Comparison of ENCODE assay signal across 24 cellular contexts in genomic region chr11:10392680-10393079, GRCh38.
DNase-seq lines count a peak whose midpoint lies in the region; ATAC-seq and TF ChIP-seq lines count a peak whose summit lies in the region.
"Had no signal": no experiment of that assay in that cellular context is flagged by ENCODE, and none has a peak within 500 bp of the region (broad histone marks: within the 10 kb centered on the region; RNA-seq: fewer than 3 reads in every experiment).

No MANE protein-coding gene starts in this region.

- no peak overlapping the region for H3K23ac ChIP-seq in H9 (ENCODE audit: insufficient read length, low read depth, low read length)

- no peaks in the 10 kb centered on the region for H3K79me2 ChIP-seq in H9 (ENCODE audit: insufficient read depth, low read length)

- no peak overlapping the region for H3K4me2 ChIP-seq in H9 (ENCODE audit: insufficient read depth, insufficient read length, low read length)
- H3K4me2 ChIP-seq: KMS-11 had no signal

- H2BK15ac ChIP-seq in H9 (ENCODE audit: low read depth, low read length) = no peak overlapping the region

- H3K56ac ChIP-seq in H9 (ENCODE audit: insufficient read length, low read depth, low read length) = no peak overlapping the region

- no peak overlapping the region for H3T11ph ChIP-seq in H9 (ENCODE audit: low read length)

- peaks cover 7 to 10% of the 10 kb centered on the region in 2 experiments; a peak in 4 of 5 replicates for H3K9me3 Mint-ChIP-seq in H9
- H3K9me3 Mint-ChIP-seq in CD4-positive, alpha-beta memory T cell = peaks cover 0 to 3% (median 0%) of the 10 kb centered on the region in 8 donors
- H3K9me3 Mint-ChIP-seq: activated naive CD8-positive, alpha-beta T cell treated with anti-CD3 and anti-CD28 coated beads, Interleukin-2, amount 50 U/mL, for 24 hours; activated T-helper 17 cell treated with anti-CD3 and anti-CD28 coated beads, Interleukin-2, amount 50 U/mL, for 72 hours; CD8-positive, alpha-beta memory T cell; central memory CD8-positive, alpha-beta T cell had no signal

- H2BK120ac ChIP-seq in H9 (ENCODE audit: low read depth, low read length, poor library complexity, severe bottlenecking) = no peak overlapping the region

- no CpG with 5 or more reads among the region's 6 CpGs for WGBS in H9 (ENCODE audit: extremely low coverage, insufficient read length, low lambda C conversion rate)

- H2BK20ac ChIP-seq in H9 (ENCODE audit: low read depth, low read length, poor library complexity, severe bottlenecking) = no peak overlapping the region

- H3K36me3 ChIP-seq in CD4-positive, alpha-beta memory T cell (ENCODE audit: insufficient read depth, low read length) = no peaks in the 10 kb centered on the region
- H3K36me3 ChIP-seq: heart left ventricle, lower lobe of right lung had no signal

- peaks cover 0 to 10% (median 8%) of the 10 kb centered on the region in 3 experiments for H3K36me3 Mint-ChIP-seq in H9 (ENCODE audit: insufficient read depth in 1 of 3, low read depth in 3 of 3)
- no peaks in the 10 kb centered on the region for H3K36me3 Mint-ChIP-seq in CD4-positive, alpha-beta memory T cell
- H3K36me3 Mint-ChIP-seq: CD8-positive, alpha-beta memory T cell had no signal

- H3K4me1 ChIP-seq in H9 (ENCODE audit: insufficient read depth, low read length) = no peaks in the 10 kb centered on the region
- no peaks in the 10 kb centered on the region for H3K4me1 ChIP-seq in CD4-positive, alpha-beta memory T cell (ENCODE audit: insufficient read depth, low read length)

- H3K27ac Mint-ChIP-seq in H9 = no peak overlapping the region
- no peak overlapping the region for H3K27ac Mint-ChIP-seq in CD4-positive, alpha-beta memory T cell
- H3K27ac Mint-ChIP-seq: activated naive CD8-positive, alpha-beta T cell treated with anti-CD3 and anti-CD28 coated beads, Interleukin-2, amount 50 U/mL, for 24 hours; activated T-helper 17 cell treated with anti-CD3 and anti-CD28 coated beads, Interleukin-2, amount 50 U/mL, for 72 hours; CD8-positive, alpha-beta memory T cell had no signal

- H2AK5ac ChIP-seq in H9 (ENCODE audit: insufficient read length, low read length) = no peak overlapping the region

- no peak overlapping the region for H2BK12ac ChIP-seq in H9 (ENCODE audit: insufficient read length, low read depth, low read length)

- H3K14ac ChIP-seq in H9 (ENCODE audit: insufficient read depth, low read length) = no peak overlapping the region

- POLR2A ChIA-PET in AG04450 (lab: Yijun Ruan, JAX) = interaction anchor here (0.7 kb wide), 1 partner anchor 26 kb away, joined by 3 read pairs; no protein-coding TSS in a partner anchor
- POLR2A ChIA-PET in CD4-positive, alpha-beta memory T cell (lab: Charles Lee; ENCODE audit: partially characterized antibody) = no interaction called here

- H3K23me2 ChIP-seq in H9 (ENCODE audit: insufficient read length, low read depth, low read length, poor library complexity, severe bottlenecking) = no peaks in the 10 kb centered on the region

- CTCF ChIA-PET in AG04450 (lab: Charles Lee) = interaction anchor here (1.0 to 1.7 kb wide), 3 partner anchors 14 to 344 kb away, joined by 3 to 8 read pairs (median 3); no protein-coding TSS in a partner anchor
- CTCF ChIA-PET in CD4-positive, alpha-beta memory T cell (lab: Charles Lee; ENCODE audit: partially characterized antibody) = interaction anchor here (1.6 kb wide), 1 partner anchor 13 kb away, joined by 4 read pairs; no protein-coding TSS in a partner anchor

- peaks cover 18 to 28% of the 10 kb centered on the region in 2 experiments for H3K4me1 Mint-ChIP-seq in H9
- no peaks in the 10 kb centered on the region for H3K4me1 Mint-ChIP-seq in CD4-positive, alpha-beta memory T cell
- H3K4me1 Mint-ChIP-seq: activated naive CD8-positive, alpha-beta T cell treated with anti-CD3 and anti-CD28 coated beads, Interleukin-2, amount 50 U/mL, for 24 hours; activated T-helper 17 cell treated with anti-CD3 and anti-CD28 coated beads, Interleukin-2, amount 50 U/mL, for 72 hours; CD8-positive, alpha-beta memory T cell; central memory CD8-positive, alpha-beta T cell had no signal

- no peaks in the 10 kb centered on the region for H3K79me1 ChIP-seq in H9 (ENCODE audit: insufficient read depth, low read depth, low read length, poor library complexity, severe bottlenecking)

- H3K9me3 ChIP-seq in AG04450 (ENCODE audit: control insufficient read depth, insufficient read depth, low read length) (no peaks in the 10 kb centered on the region), H9 (ENCODE audit: control insufficient read depth, low read depth, low read length) (no peaks in the 10 kb centered on the region)
- H3K9me3 ChIP-seq in CD4-positive, alpha-beta memory T cell (ENCODE audit: control insufficient read depth in 1 of 2, low read length in 2 of 2) = no peaks in the 10 kb centered on the region
- H3K9me3 ChIP-seq: heart left ventricle, lower lobe of right lung had no signal

- H3K27me3 ChIP-seq in AG04450 (ENCODE audit: control insufficient read depth, insufficient read depth, low read length) (no peaks in the 10 kb centered on the region), H9 (ENCODE audit: insufficient read depth, low read length) (no peaks in the 10 kb centered on the region)
- no peaks in the 10 kb centered on the region for H3K27me3 ChIP-seq in CD4-positive, alpha-beta memory T cell (ENCODE audit: insufficient read depth, low read length)
- H3K27me3 ChIP-seq: heart left ventricle had no signal

- TF ChIP-seq CTCF in AG04450 (IDR thresholded peaks at IDR 0.05; ENCODE audit: low read depth, low read length) (no peak), astrocyte of the spinal cord (IDR thresholded peaks at IDR 0.05; ENCODE audit: low read depth, low read length) (no peak), H9 (conservative IDR thresholded peaks at IDR 0.05) (no peak)

- intact Hi-C loops in CD4-positive, alpha-beta memory T cell (cut with micrococcal nuclease) = no loop called here

- no peak overlapping the region for H4K8ac ChIP-seq in H9 (replicated peaks; ENCODE audit: insufficient read length, low read depth, low read length)

- no peak overlapping the region for H2BK5ac ChIP-seq in H9 (ENCODE audit: insufficient read length, low read length)

- H3K4ac ChIP-seq in H9 (ENCODE audit: low read depth, low read length) = no peak overlapping the region

- no peak overlapping the region for H3K9ac ChIP-seq in H9 (ENCODE audit: extremely low read depth, insufficient read length, low read length)
- H3K9ac ChIP-seq: KMS-11 had no signal

- H4K91ac ChIP-seq in H9 (ENCODE audit: insufficient read length, low read depth, low read length) = no peak overlapping the region

- peaks cover 8% of the 10 kb centered on the region for H3K27me3 Mint-ChIP-seq in H9 (ENCODE audit: low read depth)
- H3K27me3 Mint-ChIP-seq in CD4-positive, alpha-beta memory T cell = peaks cover 17 to 29% of the 10 kb centered on the region in 2 donors

- H3K27ac ChIP-seq in AG04450 (ENCODE audit: low read depth, low read length) (peak overlapping the region; percentile 40), H9 (ENCODE audit: insufficient read length, low read depth, low read length) (no peak overlapping the region)
- no peak overlapping the region for H3K27ac ChIP-seq in CD4-positive, alpha-beta memory T cell (ENCODE audit: low read depth, low read length)
- H3K27ac ChIP-seq: heart left ventricle, KMS-11, lower lobe of right lung, SK-N-MC had no signal

- H4K5ac ChIP-seq in H9 (ENCODE audit: insufficient read length, low read depth, low read length) = no peak overlapping the region

- no peak overlapping the region for H2AFZ ChIP-seq in H9 (ENCODE audit: low read length)

- DNase-seq in AG04450 (ENCODE audit: low read depth, low spot score) = no peak
- DNase-seq in HK-2 (ENCODE audit: unreplicated experiment) = peak; percentile 10
- peak; percentile 60 for DNase-seq in astrocyte of the spinal cord (ENCODE audit: low read depth, low spot score)
- peak; percentile 28 for DNase-seq in left lobe of liver (ENCODE audit: low spot score)
- no peak for DNase-seq in H9
- no peak for DNase-seq in CD4-positive, alpha-beta memory T cell
- DNase-seq: activated CD4-positive, CD25-positive, alpha-beta regulatory T cell treated with anti-CD3 and anti-CD28 coated beads, Interleukin-2, amount 50 U/mL, for 72 hours; activated naive CD8-positive, alpha-beta T cell treated with anti-CD3 and anti-CD28 coated beads, Interleukin-2, amount 50 U/mL, for 24 hours; CD8-positive, alpha-beta memory T cell; DMS79 treated with DMSO at 0.1 percent for 48 hours; erythroblast; heart left ventricle; lower lobe of right lung; NCI-H1092; NCI-H2029 treated with DMSO at 0.1 percent for 48 hours; NCI-H446; occipital lobe; stimulated activated CD4-positive, alpha-beta T cell treated with anti-CD3 and anti-CD28 coated beads, Interleukin-2, amount 100 ng/mL, for 24 hours had no signal

- no peak overlapping the region for H3K4me3 ChIP-seq in AG04450 (ENCODE audit: low read depth, low read length)
- H3K4me3 ChIP-seq in astrocyte of the spinal cord (ENCODE audit: low read depth, low read length) = no peak overlapping the region
- no peak overlapping the region for H3K4me3 ChIP-seq in CD4-positive, alpha-beta memory T cell (ENCODE audit: low read length in 2 of 2)
- H3K4me3 ChIP-seq: heart left ventricle, lower lobe of right lung, SK-N-MC had no signal

- in situ Hi-C loops in astrocyte of the spinal cord (cut with HindIII; ENCODE audit: low sequenced_read_pairs) = no loop called here

- H4K20me1 ChIP-seq in H9 (ENCODE audit: control insufficient read depth, insufficient read depth, insufficient read length) = no peaks in the 10 kb centered on the region

- H3K18ac ChIP-seq in H9 (ENCODE audit: insufficient read length, low read depth, low read length) = no peak overlapping the region

- H3K4me3 Mint-ChIP-seq in H9 = no peak overlapping the region
- no peak overlapping the region for H3K4me3 Mint-ChIP-seq in CD4-positive, alpha-beta memory T cell
- H3K4me3 Mint-ChIP-seq: activated naive CD8-positive, alpha-beta T cell treated with anti-CD3 and anti-CD28 coated beads, Interleukin-2, amount 50 U/mL, for 24 hours; activated T-helper 17 cell treated with anti-CD3 and anti-CD28 coated beads, Interleukin-2, amount 50 U/mL, for 72 hours; CD8-positive, alpha-beta memory T cell; central memory CD8-positive, alpha-beta T cell had no signal

- ATAC-seq in left lobe of liver (no peak), HG03175 (IDR thresholded peaks at IDR 0.05; ENCODE audit: unreplicated experiment) (no peak), GM19395 (IDR thresholded peaks at IDR 0.05; ENCODE audit: unreplicated experiment) (no peak)
- ATAC-seq: activated naive CD8-positive, alpha-beta T cell treated with anti-CD3 and anti-CD28 coated beads, Interleukin-2, amount 50 U/mL, for 24 hours; activated T-helper 17 cell treated with anti-CD3 and anti-CD28 coated beads, Interleukin-2, amount 50 U/mL, for 72 hours; heart left ventricle; lower lobe of right lung had no signal

Comparison
In these comparisons a context has a peak if more than half of its experiments do, and no peak if none do; other contexts are left out.
1. DNase-seq: peak in HK-2 (single experiment), astrocyte of the spinal cord (single experiment) and left lobe of liver (single experiment); none in AG04450 (single experiment), H9 (single experiment) and CD4-positive, alpha-beta memory T cell (0 of 5).